Comparison of ENCODE assay signal across 1 cellular context in the genomic region with DNA sequence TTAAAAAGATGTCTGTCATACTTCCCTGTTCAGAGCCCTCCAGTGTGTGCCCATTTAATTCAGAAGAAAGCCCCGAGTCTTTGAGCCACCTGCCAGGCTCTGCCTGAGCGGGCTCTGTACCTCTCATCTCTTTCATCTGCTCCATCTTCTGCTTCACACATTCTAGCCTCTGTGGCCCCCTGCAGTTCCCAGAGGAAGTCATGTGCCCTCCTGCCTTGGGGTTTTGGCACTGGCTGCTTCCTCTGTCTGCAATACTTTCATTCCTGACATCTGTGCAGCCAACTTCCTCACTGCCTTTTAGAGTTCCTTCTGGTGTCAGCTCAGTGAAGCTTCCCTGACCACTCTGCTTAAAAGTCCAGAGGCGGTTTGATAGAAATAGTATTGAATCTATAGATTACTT.
TF ChIP-seq lines count a peak whose summit lies in the region.

No MANE protein-coding gene starts in this region.

TF ChIP-seq in endothelial cell of umbilical vein, 7 proteins besides CTCF, POLR2A, EP300 and RAD21:
- TF ChIP-seq MYC (IDR thresholded peaks at IDR 0.05; ENCODE audit: low read depth, low read length): no peak
- no peak for TF ChIP-seq EZH2 (IDR thresholded peaks at IDR 0.05; ENCODE audit: borderline replicate concordance, low read depth, low read length, severe bottlenecking)
- TF ChIP-seq JUN (IDR thresholded peaks at IDR 0.05; ENCODE audit: borderline replicate concordance, insufficient read depth, insufficient read length, low read depth): no peak
- no peak for TF ChIP-seq FOS (IDR thresholded peaks at IDR 0.05; ENCODE audit: borderline replicate concordance, insufficient read depth, low read length)
- TF ChIP-seq POLR2AphosphoS5 (IDR thresholded peaks at IDR 0.05; ENCODE audit: insufficient read depth, low read depth, low read length): peak; percentile 19
- TF ChIP-seq, protein P1, sequence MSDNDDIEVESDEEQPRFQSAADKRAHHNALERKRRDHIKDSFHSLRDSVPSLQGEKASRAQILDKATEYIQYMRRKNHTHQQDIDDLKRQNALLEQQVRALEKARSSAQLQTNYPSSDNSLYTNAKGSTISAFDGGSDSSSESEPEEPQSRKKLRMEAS (IDR thresholded peaks at IDR 0.05; ENCODE audit: insufficient read depth, insufficient read length): peak; percentile 36
- no peak for TF ChIP-seq GATA2 (IDR thresholded peaks at IDR 0.05; ENCODE audit: insufficient read depth, insufficient read length, low read depth, low read length)
TF ChIP-seq in endothelial cell of umbilical vein: peak in this region for 2.
